Comparison of ENCODE assay signal across 25 cellular contexts in genomic region chr2:49480520-49480919, GRCh38.
"Had no signal": no experiment of that assay in that cellular context is flagged by ENCODE, and none has a peak within 500 bp of the region (broad histone marks: within the 10 kb centered on the region; RNA-seq: fewer than 3 reads in every experiment).

No MANE protein-coding gene starts in this region.

- DNase-seq: colonic mucosa; cortex of kidney; dermis blood vessel endothelial cell; dorsolateral prefrontal cortex; effector CD4-positive, alpha-beta T cell; effector CD8-positive, alpha-beta T cell; effector memory CD4-positive, alpha-beta T cell; effector memory CD8-positive, alpha-beta T cell; endodermal cell; esophagus squamous epithelium; foreskin fibroblast; foreskin keratinocyte; foreskin melanocyte; gastrocnemius medialis; glutamatergic neuron; head of caudate nucleus; heart left ventricle; heart right ventricle had no signal

- H3K36me3 ChIP-seq: colonic mucosa, esophagus muscularis mucosa, esophagus squamous epithelium, gastrocnemius medialis, gastroesophageal sphincter, heart left ventricle, heart right ventricle had no signal

- ATAC-seq: effector memory CD8-positive, alpha-beta T cell; esophagus mucosa; foreskin keratinocyte; gastrocnemius medialis; gastroesophageal sphincter; heart left ventricle; heart right ventricle had no signal

- H3K4me3 ChIP-seq: colonic mucosa, coronary artery, dorsolateral prefrontal cortex, esophagus muscularis mucosa, esophagus squamous epithelium, gastrocnemius medialis, gastroesophageal sphincter, heart left ventricle, heart right ventricle had no signal

- H3K9me3 ChIP-seq: colonic mucosa, esophagus muscularis mucosa, esophagus squamous epithelium, gastrocnemius medialis, gastroesophageal sphincter had no signal

- H3K27me3 ChIP-seq: colonic mucosa, dorsolateral prefrontal cortex, esophagus muscularis mucosa, esophagus squamous epithelium, foreskin keratinocyte, gastrocnemius medialis, gastroesophageal sphincter, heart left ventricle, heart right ventricle had no signal

- H3K27ac ChIP-seq: colonic mucosa, coronary artery, dorsolateral prefrontal cortex, epithelial cell of prostate, esophagus muscularis mucosa, esophagus squamous epithelium, foreskin keratinocyte, gastrocnemius medialis, gastroesophageal sphincter, heart left ventricle, heart right ventricle had no signal

- FAIRE-seq: endometrium, endothelial cell of umbilical vein had no signal

- H3K4me1 ChIP-seq: colonic mucosa, esophagus muscularis mucosa, esophagus squamous epithelium, foreskin keratinocyte, gastrocnemius medialis, gastroesophageal sphincter, heart left ventricle, heart right ventricle had no signal
